15 cellular contexts compared by ENCODE assay signal in the genomic region with DNA sequence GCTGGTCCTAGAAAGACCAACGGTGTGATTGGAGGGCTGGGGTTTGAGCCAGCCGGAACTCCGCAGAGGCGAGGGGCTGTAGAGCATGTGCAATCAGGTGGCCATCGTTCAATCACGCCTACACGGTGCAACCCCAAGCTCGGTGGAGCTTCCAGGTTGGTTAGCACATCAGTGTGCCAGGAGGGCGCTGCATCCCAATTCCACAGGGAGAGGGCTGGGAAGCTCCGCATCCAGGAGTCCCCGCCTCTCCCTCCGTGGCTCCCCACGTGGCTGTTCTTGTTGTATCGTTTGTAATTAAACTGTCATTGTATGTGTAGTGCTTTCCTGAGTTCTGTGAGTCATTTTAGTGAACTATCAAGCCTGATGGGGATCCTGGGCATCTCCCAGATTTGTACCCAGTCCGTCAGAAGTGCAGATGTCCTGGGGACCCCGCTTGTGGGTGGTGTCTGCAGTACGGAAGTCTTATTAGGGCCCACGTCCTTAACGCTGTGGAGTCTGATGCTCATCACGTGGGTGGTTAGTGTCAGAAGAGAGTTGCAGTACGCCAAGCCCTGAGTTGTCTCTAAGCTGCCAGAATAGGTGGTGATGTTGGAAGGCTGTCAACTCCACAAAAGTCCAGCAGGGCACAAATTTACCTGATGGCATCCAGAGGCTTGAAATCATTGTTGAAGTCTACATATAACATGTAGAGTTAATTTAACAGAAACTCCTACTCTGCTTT. TPM values are rescaled to one million over a fixed set of nuclear protein-coding genes. Genes with fewer than 3 reads are reported as not detected.
DNase-seq lines count a peak whose midpoint lies in the region; ATAC-seq and TF ChIP-seq lines count a peak whose summit lies in the region.
"Had no signal": no experiment of that assay in that cellular context is flagged by ENCODE, and none has a peak within 500 bp of the region (broad histone marks: within the 10 kb centered on the region; RNA-seq: fewer than 3 reads in every experiment).

No MANE protein-coding gene starts in this region.

- H3K27me3 ChIP-seq in H7 (ENCODE audit: control insufficient read depth, insufficient read depth, low read length) (no peaks in the 10 kb centered on the region), RWPE2 (ENCODE audit: insufficient read depth, poor library complexity, severe bottlenecking) (no peaks in the 10 kb centered on the region), lower lobe of right lung (ENCODE audit: low read depth) (peaks cover 4% of the 10 kb centered on the region)
- H3K27me3 ChIP-seq: esophagus muscularis mucosa had no signal

- intact Hi-C loops in lower lobe of right lung (cut with DNase I): no loop called here

- TF ChIP-seq CTCF in RWPE2 (IDR thresholded peaks at IDR 0.05; ENCODE audit: poor library complexity, severe bottlenecking) (no peak), lower lobe of right lung (IDR thresholded peaks at IDR 0.05) (no peak)

- H3K4me1 Mint-ChIP-seq in natural killer cell treated with Interleukin-12 subunit alpha and Interleukin-12 subunit beta and Interleukin-15 and Interleukin-18, amount 100 ng/mL, for 72 hours (ENCODE audit: low read depth in 2 of 2): no peaks in the 10 kb centered on the region
- H3K4me1 Mint-ChIP-seq: T-cell had no signal

- H3K36me3 Mint-ChIP-seq in natural killer cell treated with Interleukin-12 subunit alpha and Interleukin-12 subunit beta and Interleukin-15 and Interleukin-18, amount 100 ng/mL, for 72 hours: no peaks in the 10 kb centered on the region
- H3K36me3 Mint-ChIP-seq: T-cell had no signal

- H3K9me3 Mint-ChIP-seq in natural killer cell treated with Interleukin-12 subunit alpha and Interleukin-12 subunit beta and Interleukin-15 and Interleukin-18, amount 100 ng/mL, for 72 hours: no peaks in the 10 kb centered on the region
- H3K9me3 Mint-ChIP-seq: activated CD8-positive, alpha-beta T cell treated with anti-CD3 and anti-CD28 coated beads for 36 hours; T-cell had no signal

- no peaks in the 10 kb centered on the region for H3K36me3 ChIP-seq in H7 (replicated peaks; ENCODE audit: control insufficient read depth, insufficient read depth, low read length)
- no peaks in the 10 kb centered on the region for H3K36me3 ChIP-seq in RWPE2 (ENCODE audit: low read depth)
- no peaks in the 10 kb centered on the region for H3K36me3 ChIP-seq in lower lobe of right lung
- H3K36me3 ChIP-seq: esophagus muscularis mucosa had no signal

- ATAC-seq in RWPE2 (ENCODE audit: low read depth) (peak; percentile 43; the same call in 1 of the 3 replicates), left lobe of liver (peak; percentile 74), lower lobe of right lung (no peak)
- ATAC-seq in natural killer cell treated with Interleukin-12 subunit alpha and Interleukin-12 subunit beta and Interleukin-15 and Interleukin-18, amount 100 ng/mL, for 72 hours: no peak
- ATAC-seq: activated CD8-positive, alpha-beta T cell treated with anti-CD3 and anti-CD28 coated beads for 36 hours; activated T-cell treated with anti-CD3 and anti-CD28 coated beads, Interleukin-2, amount 50 U/mL, for 72 hours; T-cell had no signal

- H3K4me3 ChIP-seq in H7 (ENCODE audit: insufficient read depth, low read depth, low read length): no peak overlapping the region
- H3K4me3 ChIP-seq in RWPE2 (ENCODE audit: severe bottlenecking): no peak overlapping the region
- H3K4me3 ChIP-seq in lower lobe of right lung: no peak overlapping the region
- H3K4me3 ChIP-seq: esophagus muscularis mucosa had no signal

- H3K4me3 Mint-ChIP-seq in natural killer cell treated with Interleukin-12 subunit alpha and Interleukin-12 subunit beta and Interleukin-15 and Interleukin-18, amount 100 ng/mL, for 72 hours: no peak overlapping the region
- H3K4me3 Mint-ChIP-seq: activated CD8-positive, alpha-beta T cell treated with anti-CD3 and anti-CD28 coated beads for 36 hours; activated T-cell treated with anti-CD3 and anti-CD28 coated beads, Interleukin-2, amount 50 U/mL, for 72 hours; B cell; T-cell had no signal

- H3K4me1 ChIP-seq in RWPE2 (ENCODE audit: insufficient read depth, poor library complexity, severe bottlenecking): no peaks in the 10 kb centered on the region
- no peaks in the 10 kb centered on the region for H3K4me1 ChIP-seq in lower lobe of right lung

- DNase-seq in COR-L47 (lab: John Stamatoyannopoulos, UW) (peak; percentile 35), H7 (peak; percentile 73), RWPE2 (ENCODE audit: low spot score) (no peak), left lobe of liver (ENCODE audit: low spot score) (peak; percentile 55), lower lobe of right lung (no peak), UCSD-AML1 (lab: John Stamatoyannopoulos, UW; ENCODE audit: unreplicated experiment) (no peak)
- DNase-seq in natural killer cell treated with Interleukin-12 subunit alpha and Interleukin-12 subunit beta and Interleukin-15 and Interleukin-18, amount 100 ng/mL, for 72 hours (ENCODE audit: low spot score): no peak
- DNase-seq: activated CD8-positive, alpha-beta T cell treated with anti-CD3 and anti-CD28 coated beads for 36 hours; activated T-cell treated with anti-CD3 and anti-CD28 coated beads, Interleukin-2, amount 50 U/mL, for 72 hours; NCI-H1436; NCI-H446; T-cell had no signal

- peaks cover 0 to 19% of the 10 kb centered on the region in 2 donors for H3K27me3 Mint-ChIP-seq in natural killer cell treated with Interleukin-12 subunit alpha and Interleukin-12 subunit beta and Interleukin-15 and Interleukin-18, amount 100 ng/mL, for 72 hours
- H3K27me3 Mint-ChIP-seq: B cell had no signal

- H3K9me3 ChIP-seq in RWPE2 (ENCODE audit: severe bottlenecking): no peaks in the 10 kb centered on the region
- no peaks in the 10 kb centered on the region for H3K9me3 ChIP-seq in lower lobe of right lung
- H3K9me3 ChIP-seq: esophagus muscularis mucosa had no signal

- H3K27ac Mint-ChIP-seq in natural killer cell treated with Interleukin-12 subunit alpha and Interleukin-12 subunit beta and Interleukin-15 and Interleukin-18, amount 100 ng/mL, for 72 hours: no peak overlapping the region
- H3K27ac Mint-ChIP-seq: activated CD8-positive, alpha-beta T cell treated with anti-CD3 and anti-CD28 coated beads for 36 hours; activated T-cell treated with anti-CD3 and anti-CD28 coated beads, Interleukin-2, amount 50 U/mL, for 72 hours; B cell; T-cell had no signal

- H3K27ac ChIP-seq in RWPE2 (ENCODE audit: poor library complexity, severe bottlenecking) (no peak overlapping the region), lower lobe of right lung (no peak overlapping the region)
- H3K27ac ChIP-seq: esophagus muscularis mucosa, HL-60 had no signal

RNA-seq across cellular contexts. Expression of gene AMMECR1L, which starts 20.6 kb away (rescaled TPM):
- 11.2 and 12.1 TPM in 2 replicates for total RNA-seq in H7 (2014; rRNA removed; shearing (Covaris generic))
- total RNA-seq in left lobe of liver (6.4 TPM), lower lobe of right lung (14.8 TPM)
- 10 to 100 TPM; 20.6 to 24.9 TPM for total RNA-seq in natural killer cell treated with Interleukin-12 subunit alpha and Interleukin-12 subunit beta and Interleukin-15 and Interleukin-18, amount 100 ng/mL, for 72 hours

RNA-seq across cellular contexts. Expression of gene POLR2D, which starts 48.4 kb away (rescaled TPM):
- 24.8 and 32.7 TPM in 2 replicates for total RNA-seq in H7 (2014; rRNA removed; shearing (Covaris generic))
- total RNA-seq in left lobe of liver (15.3 TPM), lower lobe of right lung (20.5 TPM)
- total RNA-seq in natural killer cell treated with Interleukin-12 subunit alpha and Interleukin-12 subunit beta and Interleukin-15 and Interleukin-18, amount 100 ng/mL, for 72 hours: 10 to 100 TPM; 54.7 to 71.9 TPM

Comparison
In these comparisons a context has a peak if more than half of its experiments do, and no peak if none do; other contexts are left out.
1. DNase-seq: peak in COR-L47 (single experiment), H7 (single experiment) and left lobe of liver (single experiment); none in RWPE2 (single experiment), natural killer cell treated with Interleukin-12 subunit alpha and Interleukin-12 subunit beta and Interleukin-15 and Interleukin-18, amount 100 ng/mL, for 72 hours (single experiment), lower lobe of right lung (single experiment) and UCSD-AML1 (single experiment).
2. ATAC-seq: peak in RWPE2 (single experiment) and left lobe of liver (single experiment); none in natural killer cell treated with Interleukin-12 subunit alpha and Interleukin-12 subunit beta and Interleukin-15 and Interleukin-18, amount 100 ng/mL, for 72 hours (0 of 2) and lower lobe of right lung (0 of 2).